In the genomic region with DNA sequence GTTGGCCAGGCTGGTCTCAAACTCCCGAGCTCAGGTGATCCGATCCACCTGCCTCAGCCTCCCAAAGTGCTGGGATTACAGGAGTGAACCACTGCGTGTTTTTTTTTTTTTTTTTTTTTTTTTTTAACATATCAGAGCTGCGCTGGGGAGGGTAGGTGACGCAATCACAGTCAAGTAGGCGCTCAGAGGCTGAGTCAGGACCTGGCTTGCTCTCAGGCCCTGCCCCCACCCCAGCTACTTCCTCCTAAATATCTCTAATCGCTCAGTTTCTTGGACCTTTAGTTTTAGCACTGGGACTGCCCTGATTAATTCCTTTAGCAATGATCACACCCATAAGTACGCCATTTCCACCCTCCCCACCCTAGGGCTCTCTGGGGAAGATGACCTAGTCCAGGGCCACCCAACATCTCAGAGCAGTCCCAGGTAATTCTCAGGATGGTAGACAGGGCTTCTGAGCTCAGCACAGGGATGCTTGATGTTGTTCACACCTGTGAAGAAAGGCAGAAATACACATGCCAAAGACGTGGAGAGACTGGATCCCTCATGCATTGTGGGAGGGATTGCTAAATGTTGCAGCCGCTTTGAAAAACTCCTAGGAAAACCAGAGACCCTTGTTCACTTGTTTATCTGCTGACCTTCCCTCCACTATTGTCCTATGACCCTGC, we compare ENCODE assay signal across 8 cellular contexts. TPM values are rescaled to one million over a fixed set of nuclear protein-coding genes. Genes with fewer than 3 reads are reported as not detected.
DNase-seq lines count a peak whose midpoint lies in the region; ATAC-seq and TF ChIP-seq lines count a peak whose summit lies in the region.

No MANE protein-coding gene starts in this region.

- H3K9me3 ChIP-seq in mammary epithelial cell (replicated peaks; ENCODE audit: insufficient read depth, low read length) (no peaks in the 10 kb centered on the region), mucosa of descending colon (no peaks in the 10 kb centered on the region), tibial artery (no peaks in the 10 kb centered on the region)

- peak overlapping the region; percentile 13 for H3K27ac ChIP-seq in mammary epithelial cell (ENCODE audit: insufficient read depth, low read depth, low read length)
- H3K27ac ChIP-seq in tibial artery = no peak overlapping the region

- intact Hi-C loops in mammary epithelial cell (cut with micrococcal nuclease) = no loop called here
- intact Hi-C loops in mucosa of descending colon (cut with DNase I, micrococcal nuclease) = no loop called here
- intact Hi-C loops in tibial artery (cut with DNase I; ENCODE audit: low total_unique reads) = no loop called here

- no peaks in the 10 kb centered on the region for H4K20me1 ChIP-seq in mammary epithelial cell (ENCODE audit: insufficient read depth, low read length)

- no TSS peak for BruUV-seq in mammary epithelial cell (replicated peaks; lab: Mats Ljungman, UMichigan)

- in situ Hi-C loops in mammary epithelial cell (cut with MboI; ENCODE audit: low sequenced_read_pairs in 2 of 2) = no loop called here

- H3K27me3 ChIP-seq in mammary epithelial cell (ENCODE audit: insufficient read depth, low read length) (no peaks in the 10 kb centered on the region), tibial artery (no peaks in the 10 kb centered on the region)

- peak; percentile 36 for DNase-seq in HPDE6-E6E7 (ENCODE audit: extremely low spot score)
- DNase-seq in T-helper 2 cell = peak in 4 of 5 experiments; percentile 13 to 84 (median 14)
- DNase-seq in mammary epithelial cell = peak; percentile 65
- DNase-seq in mucosa of descending colon = peak; percentile 75 to 84 (median 78)
- peak; percentile 62 to 68 for DNase-seq in tibial artery
- no peak for DNase-seq in HuH-7.5 (ENCODE audit: low spot score)
- DNase-seq in NCI-H187 treated with DMSO at 0.1 percent for 48 hours (lab: John Stamatoyannopoulos, UW) = no peak
- DNase-seq in NCI-H1105 (lab: John Stamatoyannopoulos, UW) = no peak

- H3K4me3 ChIP-seq in mammary epithelial cell (replicated peaks in 1 of 3; ENCODE audit: insufficient read depth in 1 of 3, low read depth in 2 of 3, low read length in 3 of 3) (no peak overlapping the region), mucosa of descending colon (no peak overlapping the region), tibial artery (no peak overlapping the region)

- dilution Hi-C loops in mammary epithelial cell (cut with HindIII; ENCODE audit: low sequenced_read_pairs) = no loop called here

- WGBS in mammary epithelial cell (ENCODE audit: low coverage, missing lambda C conversion rate) = 46% methylated on average over 4 of the region's 10 CpGs

- CTCF ChIA-PET in mammary epithelial cell (lab: Charles Lee; ENCODE audit: low non-redundant PET) = no interaction called here

- TF ChIP-seq CTCF in mammary epithelial cell (conservative IDR thresholded peaks at IDR 0.05 in 1 of 2, IDR thresholded peaks at IDR 0.05 in 1 of 2; ENCODE audit: extremely low read depth in 1 of 2, insufficient read depth in 1 of 2, low read depth in 1 of 2, low read length in 2 of 2) (no peak), mucosa of descending colon (IDR thresholded peaks at IDR 0.05) (no peak), tibial artery (IDR thresholded peaks at IDR 0.05) (no peak)

- no peaks in the 10 kb centered on the region for H3K79me2 ChIP-seq in mammary epithelial cell (ENCODE audit: insufficient read depth, low read length)

- peak overlapping the region; percentile 13 for H3K4me2 ChIP-seq in mammary epithelial cell (ENCODE audit: insufficient read depth, low read depth, low read length)

- no peaks in the 10 kb centered on the region for H3K36me3 ChIP-seq in mammary epithelial cell (ENCODE audit: insufficient read depth, low read length)
- no peaks in the 10 kb centered on the region for H3K36me3 ChIP-seq in mucosa of descending colon (ENCODE audit: low read depth)
- H3K36me3 ChIP-seq in tibial artery = no peaks in the 10 kb centered on the region

- peak overlapping the region; percentile 52 for H2AFZ ChIP-seq in mammary epithelial cell (ENCODE audit: low read depth, low read length)

- ATAC-seq in mucosa of descending colon = peak; percentile 78

- peaks cover 14% of the 10 kb centered on the region for H3K4me1 ChIP-seq in mammary epithelial cell (ENCODE audit: insufficient read depth, low read length)
- no peaks in the 10 kb centered on the region for H3K4me1 ChIP-seq in mucosa of descending colon (ENCODE audit: low read depth)
- H3K4me1 ChIP-seq in tibial artery = no peaks in the 10 kb centered on the region

- no peak overlapping the region for H3K9ac ChIP-seq in mammary epithelial cell (ENCODE audit: insufficient read depth, low read length)

RNA-seq across cellular contexts. Expression of a gene that starts 50.2 kb away (rescaled TPM):
- total RNA-seq in mammary epithelial cell = 100 to 1,000 TPM; 230 to 247 TPM
- polyA plus RNA-seq in mammary epithelial cell = 66.2 TPM
- 111 TPM for polyA minus RNA-seq in mammary epithelial cell
- total RNA-seq in mucosa of descending colon = 100 to 1,000 TPM; 208 to 256 (median 250) TPM

Comparison
In these comparisons a context has a peak if more than half of its experiments do, and no peak if none do; other contexts are left out.
1. DNase-seq: peak in HPDE6-E6E7 (single experiment), T-helper 2 cell (4 of 5), mammary epithelial cell (single experiment), mucosa of descending colon (3 of 3) and tibial artery (2 of 2); none in HuH-7.5 (single experiment), NCI-H187 treated with DMSO at 0.1 percent for 48 hours (single experiment) and NCI-H1105 (single experiment).